Comparison of ENCODE assay signal across 24 cellular contexts in the genomic region with DNA sequence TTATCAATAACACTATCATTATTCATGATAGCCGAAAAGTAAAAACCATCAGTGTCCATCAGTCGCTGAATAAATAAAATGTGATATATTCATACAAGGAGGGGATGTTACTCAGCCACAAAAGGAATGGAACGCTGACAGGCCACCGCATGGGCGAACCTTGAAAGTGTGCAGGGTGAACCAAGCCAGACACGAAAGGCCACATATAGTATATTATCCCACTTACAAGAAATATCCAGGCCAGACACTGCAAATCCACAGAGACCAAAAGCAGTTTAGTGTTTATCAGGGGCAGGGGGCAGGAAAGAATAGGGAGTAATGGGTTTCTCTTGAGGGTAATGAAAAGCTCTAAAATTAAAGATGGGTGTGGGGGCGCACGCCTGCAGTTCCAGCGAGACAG. TPM values are rescaled to one million over a fixed set of nuclear protein-coding genes. Genes with fewer than 3 reads are reported as not detected.
DNase-seq lines count a peak whose midpoint lies in the region; ATAC-seq and TF ChIP-seq lines count a peak whose summit lies in the region.
"Had no signal": no experiment of that assay in that cellular context is flagged by ENCODE, and none has a peak within 500 bp of the region (broad histone marks: within the 10 kb centered on the region; RNA-seq: fewer than 3 reads in every experiment).

No MANE protein-coding gene starts in this region.

- TF ChIP-seq POLR2A in esophagus squamous epithelium (IDR thresholded peaks at IDR 0.05) = no peak

- H3K27me3 ChIP-seq in CD8-positive, alpha-beta T cell (ENCODE audit: insufficient read depth, low read length) = peaks cover 4% of the 10 kb centered on the region
- H3K27me3 ChIP-seq in naive thymus-derived CD4-positive, alpha-beta T cell (ENCODE audit: control insufficient read depth in 2 of 2, insufficient read depth in 2 of 2, low read length in 2 of 2) = no peaks in the 10 kb centered on the region
- peaks cover 0 to 90% (median 10%) of the 10 kb centered on the region in 4 donors for H3K27me3 ChIP-seq in esophagus squamous epithelium

- H3K36me3 Mint-ChIP-seq in activated T-cell treated with anti-CD3 and anti-CD28 coated beads, Interleukin-2, amount 50 U/mL, for 24 hours (ENCODE audit: low read depth) = no peaks in the 10 kb centered on the region
- no peaks in the 10 kb centered on the region for H3K36me3 Mint-ChIP-seq in CD8-positive, alpha-beta T cell
- peaks cover 3% of the 10 kb centered on the region for H3K36me3 Mint-ChIP-seq in activated T-helper 1 cell treated with anti-CD3 and anti-CD28 coated beads, Interleukin-12 subunit alpha, Interleukin-12 subunit beta, Interleukin-2, Interleukin-4 antibody, amounts not matched to agents 30 ng/mL and 10 ng/mL and 1 ng/mL, durations not matched to agents 14 hours and 24 hours and 36 hours (ENCODE audit: low read depth)
- H3K36me3 Mint-ChIP-seq in naive thymus-derived CD4-positive, alpha-beta T cell = no peaks in the 10 kb centered on the region

- peaks cover 29% of the 10 kb centered on the region for H3K27me3 Mint-ChIP-seq in activated T-cell treated with anti-CD3 and anti-CD28 coated beads, Interleukin-2, amount 50 U/mL, for 24 hours
- H3K27me3 Mint-ChIP-seq in CD8-positive, alpha-beta T cell (ENCODE audit: low read depth) = peaks cover 21% of the 10 kb centered on the region
- H3K27me3 Mint-ChIP-seq in activated T-helper 1 cell treated with anti-CD3 and anti-CD28 coated beads, Interleukin-12 subunit alpha, Interleukin-12 subunit beta, Interleukin-2, Interleukin-4 antibody, amounts not matched to agents 30 ng/mL and 10 ng/mL and 1 ng/mL, durations not matched to agents 14 hours and 24 hours and 36 hours (ENCODE audit: insufficient read depth) = peaks cover 24% of the 10 kb centered on the region
- H3K27me3 Mint-ChIP-seq in naive thymus-derived CD4-positive, alpha-beta T cell = peaks cover 0 to 25% (median 9%) of the 10 kb centered on the region in 5 donors

- DNase-seq in activated T-cell treated with anti-CD3 and anti-CD28 coated beads, Interleukin-2, amount 50 U/mL, for 24 hours = no peak
- DNase-seq in activated T-cell treated with anti-CD3 and anti-CD28 coated beads for 4 hours (no peak), esophagus squamous epithelium (lab: John Stamatoyannopoulos, UW) (no peak), caudate nucleus (lab: John Stamatoyannopoulos, UW) (no peak), NCI-H1417 treated with DMSO at 0.1 percent for 48 hours (lab: John Stamatoyannopoulos, UW) (no peak)
- DNase-seq in CD8-positive, alpha-beta T cell = no peak
- no peak for DNase-seq in activated T-helper 1 cell treated with anti-CD3 and anti-CD28 coated beads, Interleukin-12 subunit alpha, Interleukin-12 subunit beta, Interleukin-2, Interleukin-4 antibody, amounts not matched to agents 30 ng/mL and 10 ng/mL and 1 ng/mL, durations not matched to agents 14 hours and 24 hours and 36 hours (ENCODE audit: low spot score)
- no peak for DNase-seq in naive thymus-derived CD4-positive, alpha-beta T cell
- DNase-seq: ACHN; activated CD4-positive, alpha-beta T cell treated with anti-CD3 and anti-CD28 coated beads for 1 hour; activated gamma-delta T cell treated with Interleukin-2 at 50 U/mL for 16 hours; aorta; DMS79 treated with DMSO at 0.1 percent for 48 hours; GOT3; KG1; kidney; MM.1S; NCI-H1436; upper lobe of left lung had no signal

- CTCF ChIA-PET in CD8-positive, alpha-beta T cell (lab: Charles Lee) = interaction anchor here (1.5 kb wide), 1 partner anchor 15 kb away, joined by 3 read pairs; no protein-coding TSS in a partner anchor
- CTCF ChIA-PET in naive thymus-derived CD4-positive, alpha-beta T cell (lab: Charles Lee) = interaction anchor here (0.6 to 1.1 kb wide), 3 partner anchors 58 to 86 kb away, joined by 3 read pairs; partner anchors contain the start of gene PRPF6

- H3K4me3 ChIP-seq in CD8-positive, alpha-beta T cell (ENCODE audit: low read depth, low read length) = no peak overlapping the region
- H3K4me3 ChIP-seq in naive thymus-derived CD4-positive, alpha-beta T cell (ENCODE audit: low read length) = no peak overlapping the region
- no peak overlapping the region for H3K4me3 ChIP-seq in esophagus squamous epithelium
- H3K4me3 ChIP-seq: cardiac muscle cell, upper lobe of left lung had no signal

- H3K9me3 Mint-ChIP-seq in activated T-cell treated with anti-CD3 and anti-CD28 coated beads, Interleukin-2, amount 50 U/mL, for 24 hours = no peaks in the 10 kb centered on the region
- no peaks in the 10 kb centered on the region for H3K9me3 Mint-ChIP-seq in CD8-positive, alpha-beta T cell
- H3K9me3 Mint-ChIP-seq in activated T-helper 1 cell treated with anti-CD3 and anti-CD28 coated beads, Interleukin-12 subunit alpha, Interleukin-12 subunit beta, Interleukin-2, Interleukin-4 antibody, amounts not matched to agents 30 ng/mL and 10 ng/mL and 1 ng/mL, durations not matched to agents 14 hours and 24 hours and 36 hours = no peaks in the 10 kb centered on the region
- H3K9me3 Mint-ChIP-seq in naive thymus-derived CD4-positive, alpha-beta T cell = no peaks in the 10 kb centered on the region
- H3K9me3 Mint-ChIP-seq: dendritic cell treated with granulocyte-macrophage colony-stimulating factor and Interleukin-4, amounts not matched to agents 40 ng/mL and 50 ng/mL, for 4 days had no signal

- peak overlapping the region; percentile 35 for H3K4me3 Mint-ChIP-seq in activated T-cell treated with anti-CD3 and anti-CD28 coated beads, Interleukin-2, amount 50 U/mL, for 24 hours
- H3K4me3 Mint-ChIP-seq in CD8-positive, alpha-beta T cell = peak overlapping the region; percentile 69
- H3K4me3 Mint-ChIP-seq in activated T-helper 1 cell treated with anti-CD3 and anti-CD28 coated beads, Interleukin-12 subunit alpha, Interleukin-12 subunit beta, Interleukin-2, Interleukin-4 antibody, amounts not matched to agents 30 ng/mL and 10 ng/mL and 1 ng/mL, durations not matched to agents 14 hours and 24 hours and 36 hours = peak overlapping the region; percentile 61
- peak overlapping the region in 7 of 10 donors; percentile 18 to 89 (median 79) for H3K4me3 Mint-ChIP-seq in naive thymus-derived CD4-positive, alpha-beta T cell
- H3K4me3 Mint-ChIP-seq: dendritic cell treated with granulocyte-macrophage colony-stimulating factor and Interleukin-4, amounts not matched to agents 40 ng/mL and 50 ng/mL, for 4 days had no signal

- H3K27ac Mint-ChIP-seq in activated T-cell treated with anti-CD3 and anti-CD28 coated beads, Interleukin-2, amount 50 U/mL, for 24 hours = no peak overlapping the region
- H3K27ac Mint-ChIP-seq in CD8-positive, alpha-beta T cell = peak overlapping the region; percentile 70
- H3K27ac Mint-ChIP-seq in activated T-helper 1 cell treated with anti-CD3 and anti-CD28 coated beads, Interleukin-12 subunit alpha, Interleukin-12 subunit beta, Interleukin-2, Interleukin-4 antibody, amounts not matched to agents 30 ng/mL and 10 ng/mL and 1 ng/mL, durations not matched to agents 14 hours and 24 hours and 36 hours = no peak overlapping the region
- peak overlapping the region in 8 of 9 donors; percentile 2 to 93 (median 84) for H3K27ac Mint-ChIP-seq in naive thymus-derived CD4-positive, alpha-beta T cell
- H3K27ac Mint-ChIP-seq: dendritic cell treated with granulocyte-macrophage colony-stimulating factor and Interleukin-4, amounts not matched to agents 40 ng/mL and 50 ng/mL, for 4 days had no signal

- H3K4me1 Mint-ChIP-seq in activated T-cell treated with anti-CD3 and anti-CD28 coated beads, Interleukin-2, amount 50 U/mL, for 24 hours (ENCODE audit: low read depth) = peaks cover 27% of the 10 kb centered on the region
- H3K4me1 Mint-ChIP-seq in CD8-positive, alpha-beta T cell (ENCODE audit: low read depth) = peaks cover 42% of the 10 kb centered on the region
- H3K4me1 Mint-ChIP-seq in activated T-helper 1 cell treated with anti-CD3 and anti-CD28 coated beads, Interleukin-12 subunit alpha, Interleukin-12 subunit beta, Interleukin-2, Interleukin-4 antibody, amounts not matched to agents 30 ng/mL and 10 ng/mL and 1 ng/mL, durations not matched to agents 14 hours and 24 hours and 36 hours (ENCODE audit: low read depth) = peaks cover 36% of the 10 kb centered on the region
- H3K4me1 Mint-ChIP-seq in naive thymus-derived CD4-positive, alpha-beta T cell = peaks cover 30 to 49% (median 35%) of the 10 kb centered on the region in 7 donors

- TF ChIP-seq CTCF in CD8-positive, alpha-beta T cell (IDR thresholded peaks at IDR 0.05) = no peak
- no peak for TF ChIP-seq CTCF in esophagus squamous epithelium (IDR thresholded peaks at IDR 0.05)

- H3K9me3 ChIP-seq in CD8-positive, alpha-beta T cell (ENCODE audit: low read length) = no peaks in the 10 kb centered on the region
- H3K9me3 ChIP-seq in naive thymus-derived CD4-positive, alpha-beta T cell (ENCODE audit: control insufficient read depth in 2 of 3, low read length in 3 of 3) = no peaks in the 10 kb centered on the region
- no peaks in the 10 kb centered on the region for H3K9me3 ChIP-seq in esophagus squamous epithelium
- H3K9me3 ChIP-seq: neutrophil, upper lobe of left lung had no signal

- intact Hi-C loops in CD8-positive, alpha-beta T cell (cut with DNase I, micrococcal nuclease) = no loop called here
- intact Hi-C loops in activated T-helper 1 cell treated with anti-CD3 and anti-CD28 coated beads, Interleukin-12 subunit alpha, Interleukin-12 subunit beta, Interleukin-2, Interleukin-4 antibody, amounts not matched to agents 30 ng/mL and 10 ng/mL and 1 ng/mL, durations not matched to agents 14 hours and 24 hours and 36 hours (cut with micrococcal nuclease) = loop anchor here (5.0 kb wide), 1 partner anchor 306 kb away; the partner anchor contains the start of genes LIME1 and SLC2A4RG
- intact Hi-C loops in naive thymus-derived CD4-positive, alpha-beta T cell (cut with micrococcal nuclease) = no loop called here
- intact Hi-C loops in esophagus squamous epithelium (cut with DNase I) = no loop called here

- ATAC-seq in CD8-positive, alpha-beta T cell = no peak
- no peak for ATAC-seq in naive thymus-derived CD4-positive, alpha-beta T cell

- H3K27ac ChIP-seq in CD8-positive, alpha-beta T cell (ENCODE audit: low read depth, low read length) = no peak overlapping the region
- no peak overlapping the region for H3K27ac ChIP-seq in naive thymus-derived CD4-positive, alpha-beta T cell (ENCODE audit: low read depth, low read length)
- H3K27ac ChIP-seq in esophagus squamous epithelium (peak overlapping the region in 1 of 4 donors; percentile 81), caudate nucleus (ENCODE audit: low read depth, low read length) (no peak overlapping the region)
- H3K27ac ChIP-seq: cardiac muscle cell, neutrophil had no signal

- POLR2A ChIA-PET in CD8-positive, alpha-beta T cell (lab: Charles Lee) = no interaction called here
- POLR2A ChIA-PET in naive thymus-derived CD4-positive, alpha-beta T cell (lab: Charles Lee) = interaction anchor here (0.8 to 1.7 kb wide), 5 partner anchors 8 to 64 kb away, joined by 3 to 5 read pairs (median 3); partner anchors contain the start of genes SAMD10 and TCEA2

- peaks cover 49% of the 10 kb centered on the region for H3K4me1 ChIP-seq in CD8-positive, alpha-beta T cell (ENCODE audit: insufficient read depth, low read length)
- H3K4me1 ChIP-seq in naive thymus-derived CD4-positive, alpha-beta T cell (ENCODE audit: control insufficient read depth in 2 of 2, insufficient read depth in 2 of 2, low read length in 2 of 2) = peaks cover 11 to 26% of the 10 kb centered on the region in 2 donors
- H3K4me1 ChIP-seq in esophagus squamous epithelium = peaks cover 42 to 78% (median 46%) of the 10 kb centered on the region in 3 donors

- WGBS in esophagus squamous epithelium, 2 donors = 82 to 84% methylated on average over 9 of the region's 9 CpGs

- no peaks in the 10 kb centered on the region for H3K36me3 ChIP-seq in CD8-positive, alpha-beta T cell (ENCODE audit: insufficient read depth, low read length)
- peaks cover 0 to 3% (median 0%) of the 10 kb centered on the region in 3 experiments for H3K36me3 ChIP-seq in naive thymus-derived CD4-positive, alpha-beta T cell (ENCODE audit: control insufficient read depth in 2 of 3, insufficient read depth in 3 of 3, low read length in 3 of 3)
- H3K36me3 ChIP-seq in esophagus squamous epithelium = no peaks in the 10 kb centered on the region
- H3K36me3 ChIP-seq: cardiac muscle cell, neutrophil had no signal

RNA-seq across cellular contexts. Expression of gene SOX18, which starts 5.7 kb away (rescaled TPM):
- total RNA-seq in CD8-positive, alpha-beta T cell = not detected
- 1.3 TPM in 2 replicates for total RNA-seq in activated T-helper 1 cell treated with anti-CD3 and anti-CD28 coated beads, Interleukin-12 subunit alpha, Interleukin-12 subunit beta, Interleukin-2, Interleukin-4 antibody, amounts not matched to agents 30 ng/mL and 10 ng/mL and 1 ng/mL, durations not matched to agents 14 hours and 24 hours and 36 hours
- total RNA-seq in naive thymus-derived CD4-positive, alpha-beta T cell = 1 to 10 TPM in 1 of 5 experiments, under 1 TPM in 1, not detected in 3; 0.20 to 1.7 TPM
- not detected for polyA plus RNA-seq in naive thymus-derived CD4-positive, alpha-beta T cell
- total RNA-seq in esophagus squamous epithelium = 1 to 10 TPM; 1.3 to 4.5 (median 3.9) TPM
- total RNA-seq: OCI-LY7 had no signal
- polyA plus RNA-seq: BJ, cardiac muscle cell had no signal

RNA-seq across cellular contexts. Expression of gene C20orf204, which starts 7.8 kb away (rescaled TPM):
- total RNA-seq in CD8-positive, alpha-beta T cell = 1 to 10 TPM; 6.9 to 7.1 TPM
- total RNA-seq in activated T-helper 1 cell treated with anti-CD3 and anti-CD28 coated beads, Interleukin-12 subunit alpha, Interleukin-12 subunit beta, Interleukin-2, Interleukin-4 antibody, amounts not matched to agents 30 ng/mL and 10 ng/mL and 1 ng/mL, durations not matched to agents 14 hours and 24 hours and 36 hours = 5.4 and 6.1 TPM in 2 replicates
- 10 to 100 TPM in 3 of 5 experiments, 1 to 10 TPM in 2; 4.7 to 24.6 (median 12.5) TPM for total RNA-seq in naive thymus-derived CD4-positive, alpha-beta T cell
- polyA plus RNA-seq in naive thymus-derived CD4-positive, alpha-beta T cell = under 1 TPM in 1 of 2 donors, not detected in 1; 0.39 TPM
- total RNA-seq in esophagus squamous epithelium = under 1 TPM in 3 of 4 donors, not detected in 1; 0.26 to 0.57 (median 0.57) TPM

RNA-seq across cellular contexts. Expression of gene TCEA2, which starts 19.2 kb away (rescaled TPM):
- 10 to 100 TPM; 18.2 to 18.4 TPM for total RNA-seq in CD8-positive, alpha-beta T cell
- total RNA-seq in activated T-helper 1 cell treated with anti-CD3 and anti-CD28 coated beads, Interleukin-12 subunit alpha, Interleukin-12 subunit beta, Interleukin-2, Interleukin-4 antibody, amounts not matched to agents 30 ng/mL and 10 ng/mL and 1 ng/mL, durations not matched to agents 14 hours and 24 hours and 36 hours = 33.8 TPM in 2 replicates
- 10 to 100 TPM; 35.5 to 73.2 (median 47.3) TPM for total RNA-seq in naive thymus-derived CD4-positive, alpha-beta T cell
- 10 to 100 TPM; 22.2 to 33.2 TPM for polyA plus RNA-seq in naive thymus-derived CD4-positive, alpha-beta T cell
- 10 to 100 TPM in 2 of 4 donors, 1 to 10 TPM in 2; 1.8 to 25.2 (median 8.9) TPM for total RNA-seq in esophagus squamous epithelium

RNA-seq across cellular contexts. Expression of gene RGS19, which starts 35.5 kb away (rescaled TPM):
- 1 to 10 TPM; 6.9 to 8.1 TPM for total RNA-seq in CD8-positive, alpha-beta T cell
- total RNA-seq in activated T-helper 1 cell treated with anti-CD3 and anti-CD28 coated beads, Interleukin-12 subunit alpha, Interleukin-12 subunit beta, Interleukin-2, Interleukin-4 antibody, amounts not matched to agents 30 ng/mL and 10 ng/mL and 1 ng/mL, durations not matched to agents 14 hours and 24 hours and 36 hours = 54.7 and 55.9 TPM in 2 replicates
- 10 to 100 TPM; 21.8 to 93.4 (median 23.6) TPM for total RNA-seq in naive thymus-derived CD4-positive, alpha-beta T cell
- 10 to 100 TPM; 55.2 to 66.8 TPM for polyA plus RNA-seq in naive thymus-derived CD4-positive, alpha-beta T cell
- 10 to 100 TPM in 3 of 4 donors, 1 to 10 TPM in 1; 7.4 to 14.4 (median 11.0) TPM for total RNA-seq in esophagus squamous epithelium

RNA-seq across cellular contexts. Expression of gene OPRL1, which starts 36.1 kb away (rescaled TPM):
- total RNA-seq in CD8-positive, alpha-beta T cell = under 1 TPM; 0.35 to 0.69 TPM
- 0.16 and 0.20 TPM in 2 replicates for total RNA-seq in activated T-helper 1 cell treated with anti-CD3 and anti-CD28 coated beads, Interleukin-12 subunit alpha, Interleukin-12 subunit beta, Interleukin-2, Interleukin-4 antibody, amounts not matched to agents 30 ng/mL and 10 ng/mL and 1 ng/mL, durations not matched to agents 14 hours and 24 hours and 36 hours
- total RNA-seq in naive thymus-derived CD4-positive, alpha-beta T cell = 1 to 10 TPM in 3 of 5 experiments, under 1 TPM in 2; 0.75 to 6.1 (median 1.1) TPM
- 1 to 10 TPM in 1 of 2 donors, under 1 TPM in 1; 0.18 to 1.3 TPM for polyA plus RNA-seq in naive thymus-derived CD4-positive, alpha-beta T cell
- total RNA-seq in esophagus squamous epithelium = under 1 TPM in 3 of 4 donors, not detected in 1; 0.34 to 0.91 (median 0.76) TPM

Comparison
In these comparisons a context has a peak if more than half of its experiments do, and no peak if none do; other contexts are left out.
1. H3K27ac Mint-ChIP-seq: peak in CD8-positive, alpha-beta T cell (single experiment) and naive thymus-derived CD4-positive, alpha-beta T cell (8 of 9); none in activated T-cell treated with anti-CD3 and anti-CD28 coated beads, Interleukin-2, amount 50 U/mL, for 24 hours (single experiment) and activated T-helper 1 cell treated with anti-CD3 and anti-CD28 coated beads, Interleukin-12 subunit alpha, Interleukin-12 subunit beta, Interleukin-2, Interleukin-4 antibody, amounts not matched to agents 30 ng/mL and 10 ng/mL and 1 ng/mL, durations not matched to agents 14 hours and 24 hours and 36 hours (single experiment).
2. Peak in every context shown above with its lines, with median percentiles within 50 percentile points of each other: H3K4me3 Mint-ChIP-seq.